ENCODE assay signal across 1 cellular context in genomic region chr17:74773414-74773813, GRCh38.
TF ChIP-seq lines count a peak whose summit lies in the region.

No MANE protein-coding gene starts in this region.

TF ChIP-seq in WTC11, 78 proteins besides CTCF, POLR2A, EP300 and RAD21 (continued from another document):
- TF ChIP-seq ZNF532 (CRISPR knock-in tag; IDR thresholded peaks at IDR 0.05; ENCODE audit: borderline replicate concordance) (no peak), NR2C2 (CRISPR knock-in tag; IDR thresholded peaks at IDR 0.05) (no peak), ZNF671 (CRISPR knock-in tag; IDR thresholded peaks at IDR 0.05) (no peak), CREM (CRISPR knock-in tag; IDR thresholded peaks at IDR 0.05) (no peak), SP1 (CRISPR knock-in tag; conservative IDR thresholded peaks at IDR 0.05) (no peak), OVOL2 (CRISPR knock-in tag; IDR thresholded peaks at IDR 0.05; ENCODE audit: borderline replicate concordance) (no peak), JAZF1 (CRISPR knock-in tag; IDR thresholded peaks at IDR 0.05) (no peak), USF2 (CRISPR knock-in tag; IDR thresholded peaks at IDR 0.05) (no peak), ZNF263 (CRISPR knock-in tag; IDR thresholded peaks at IDR 0.05; ENCODE audit: low read depth) (no peak), HMGXB4 (CRISPR knock-in tag; IDR thresholded peaks at IDR 0.05) (no peak)
